Comparison of ENCODE assay signal across 2 cellular contexts in the genomic region with DNA sequence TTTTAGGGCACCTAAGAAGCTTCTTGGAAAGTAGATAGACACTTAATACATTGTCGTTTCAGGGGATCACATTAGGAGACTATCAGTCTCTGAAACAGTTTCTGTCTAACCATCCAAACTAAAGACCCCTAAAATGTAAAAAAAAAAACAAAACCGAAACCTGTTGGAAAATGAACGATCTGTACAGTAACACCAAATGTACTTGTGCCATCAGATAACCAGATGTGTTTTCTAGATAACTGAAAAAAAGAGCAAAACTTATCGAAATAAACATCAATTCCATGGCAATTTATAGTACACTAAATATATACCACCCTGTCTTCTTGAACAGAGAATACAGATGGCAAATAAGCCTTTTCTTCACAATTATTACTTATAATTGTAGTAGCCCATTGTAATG.
A peak's percentile ranks its signal among the peaks of the same experiment; 100 is the strongest.
TF ChIP-seq lines count a peak whose summit lies in the region.

No MANE protein-coding gene starts in this region.

TF ChIP-seq in IMR-90, 13 proteins besides CTCF, POLR2A, EP300 and RAD21:
- TF ChIP-seq RCOR1 (IDR thresholded peaks at IDR 0.05; ENCODE audit: insufficient replicate concordance, low read length) = no peak
- TF ChIP-seq CHD1 (IDR thresholded peaks at IDR 0.05; ENCODE audit: low read depth, low read length) = no peak
TF ChIP-seq in IMR-90: peak in this region for 0.

TF ChIP-seq in K562, 482 proteins besides CTCF, POLR2A, EP300 and RAD21:
- TF ChIP-seq LCOR (CRISPR knock-in tag; IDR thresholded peaks at IDR 0.05) = no peak
- TF ChIP-seq ZFX (CRISPR knock-in tag; IDR thresholded peaks at IDR 0.05) = no peak
- no peak for TF ChIP-seq SMARCA5 (IDR thresholded peaks at IDR 0.05)
- peak; percentile 22; the same call in 1 of the 2 replicates for TF ChIP-seq ARID1B (IDR thresholded peaks at IDR 0.05)
- peak; percentile 36; the same call in 1 of the 2 replicates for TF ChIP-seq DPF2 (IDR thresholded peaks at IDR 0.05)
- TF ChIP-seq PHB2 (IDR thresholded peaks at IDR 0.05; ENCODE audit: low read depth) = no peak
- TF ChIP-seq ZFP30 (CRISPR knock-in tag; IDR thresholded peaks at IDR 0.05; ENCODE audit: borderline replicate concordance) = no peak
- TF ChIP-seq FOSL1 (tag; conservative IDR thresholded peaks at IDR 0.05) = no peak
- TF ChIP-seq SMARCE1 (IDR thresholded peaks at IDR 0.05) = peak; percentile 23; the same call in 1 of the 2 replicates
- no peak for TF ChIP-seq SUPT5H (IDR thresholded peaks at IDR 0.05)
